In genomic region chr7:151503902-151504714, GRCh38 we compare ENCODE assay signal across 11 cellular contexts. TPM values are rescaled to one million over a fixed set of nuclear protein-coding genes. Genes with fewer than 3 reads are reported as not detected.
DNase-seq lines count a peak whose midpoint lies in the region; ATAC-seq and TF ChIP-seq lines count a peak whose summit lies in the region.
"Had no signal": no experiment of that assay in that cellular context is flagged by ENCODE, and none has a peak within 500 bp of the region (broad histone marks: within the 10 kb centered on the region; RNA-seq: fewer than 3 reads in every experiment).

No MANE protein-coding gene starts in this region.

- H3K27me3 ChIP-seq in BJ (ENCODE audit: control insufficient read depth, insufficient read depth, low read length) (no peaks in the 10 kb centered on the region), esophagus squamous epithelium (no peaks in the 10 kb centered on the region), osteoblast (ENCODE audit: insufficient read depth, low read length) (no peaks in the 10 kb centered on the region), neural progenitor cell (no peaks in the 10 kb centered on the region)
- H3K27me3 ChIP-seq: ovary had no signal

- H3K36me3 ChIP-seq in BJ (ENCODE audit: control insufficient read depth, insufficient read depth, low read length) (no peaks in the 10 kb centered on the region), esophagus squamous epithelium (peaks cover 0 to 2% (median 0%) of the 10 kb centered on the region in 3 donors), osteoblast (ENCODE audit: insufficient read depth, low read length) (no peaks in the 10 kb centered on the region), neural progenitor cell (no peaks in the 10 kb centered on the region)
- H3K36me3 ChIP-seq: ovary had no signal

- H3K79me2 ChIP-seq in osteoblast (ENCODE audit: insufficient read depth, low read length) = peaks cover 97% of the 10 kb centered on the region
- peaks cover 100% of the 10 kb centered on the region for H3K79me2 ChIP-seq in neural progenitor cell (ENCODE audit: low read depth)

- H4K20me1 ChIP-seq in osteoblast (ENCODE audit: insufficient read depth, low read length) = peaks cover 62% of the 10 kb centered on the region
- H4K20me1 ChIP-seq in neural progenitor cell (ENCODE audit: low read depth) = peaks cover 92% of the 10 kb centered on the region

- TF ChIP-seq CTCF in BJ (IDR thresholded peaks at IDR 0.05; ENCODE audit: insufficient read depth, low read depth, low read length) = no peak
- TF ChIP-seq CTCF in esophagus squamous epithelium (IDR thresholded peaks at IDR 0.05) = no peak
- TF ChIP-seq CTCF in osteoblast (IDR thresholded peaks at IDR 0.05; ENCODE audit: extremely low read depth, low read depth, low read length) = no peak
- TF ChIP-seq CTCF in neural progenitor cell (IDR thresholded peaks at IDR 0.05) = no peak

- POLR2A ChIA-PET in BJ (lab: Charles Lee) = interaction anchor here (0.6 to 0.7 kb wide), 4 partner anchors 9 to 137 kb away, joined by 3 to 10 read pairs (median 3); no protein-coding TSS in a partner anchor

- H3K4me3 ChIP-seq in BJ (ENCODE audit: low read depth, low read length) = no peak overlapping the region
- no peak overlapping the region for H3K4me3 ChIP-seq in esophagus squamous epithelium
- H3K4me3 ChIP-seq in osteoblast (ENCODE audit: insufficient read depth, low read length) = no peak overlapping the region
- H3K4me3 ChIP-seq in neural progenitor cell = no peak overlapping the region
- H3K4me3 ChIP-seq: ovary had no signal

- no peak overlapping the region for H3K9ac ChIP-seq in neural progenitor cell

- intact Hi-C loops in esophagus squamous epithelium (cut with DNase I) = no loop called here

- H3K27ac Mint-ChIP-seq in neural progenitor cell = no peak overlapping the region

- CTCF ChIA-PET in BJ (lab: Yijun Ruan, JAX) = interaction anchor here (2.2 kb wide), 1 partner anchor 16 kb away, joined by 4 read pairs; the partner anchor contains the start of gene RHEB

- H3K4me3 Mint-ChIP-seq in neural progenitor cell = no peak overlapping the region

- WGBS in esophagus squamous epithelium, 2 donors = 60 to 70% methylated on average over 6 to 7 of the region's 7 CpGs

- peak overlapping the region in 3 of 4 donors; percentile 44 to 68 (median 68) for H3K27ac ChIP-seq in esophagus squamous epithelium
- H3K27ac ChIP-seq in osteoblast (ENCODE audit: low read depth, low read length) = peak overlapping the region; percentile 40
- no peak overlapping the region for H3K27ac ChIP-seq in neural progenitor cell
- H3K27ac ChIP-seq: ovary had no signal

- peaks cover 49% of the 10 kb centered on the region for H3K9me3 Mint-ChIP-seq in neural progenitor cell

- peaks cover 9% of the 10 kb centered on the region for H3F3A ChIP-seq in neural progenitor cell (ENCODE audit: low read depth)

- H3K27me3 Mint-ChIP-seq in neural progenitor cell (ENCODE audit: insufficient read depth, low read depth) = no peaks in the 10 kb centered on the region

- H2AFZ ChIP-seq in osteoblast (ENCODE audit: low read length) (no peak overlapping the region), neural progenitor cell (replicated peaks) (no peak overlapping the region)

- H3K4me1 Mint-ChIP-seq in neural progenitor cell = no peaks in the 10 kb centered on the region

- no peaks in the 10 kb centered on the region for H3K9me3 ChIP-seq in esophagus squamous epithelium
- no peaks in the 10 kb centered on the region for H3K9me3 ChIP-seq in osteoblast (ENCODE audit: low read depth, low read length)
- H3K9me3 ChIP-seq in neural progenitor cell (ENCODE audit: low read depth) = no peaks in the 10 kb centered on the region
- H3K9me3 ChIP-seq: ovary had no signal

- H3K4me1 ChIP-seq in esophagus squamous epithelium (peaks cover 6 to 68% (median 30%) of the 10 kb centered on the region in 3 donors), osteoblast (ENCODE audit: insufficient read depth, low read length) (peaks cover 17% of the 10 kb centered on the region), neural progenitor cell (peaks cover 18% of the 10 kb centered on the region)

- DNase-seq in BJ (ENCODE audit: low read depth) = peak; percentile 68
- peak; percentile 88 for DNase-seq in NCI-H460 (ENCODE audit: extremely low read depth, low read depth)
- DNase-seq in esophagus squamous epithelium (lab: John Stamatoyannopoulos, UW) = no peak
- DNase-seq in osteoblast (ENCODE audit: insufficient read length, low spot score, missing footprints) = no peak
- DNase-seq in NCI-H2029 (lab: John Stamatoyannopoulos, UW) = no peak
- no peak for DNase-seq in neural progenitor cell (ENCODE audit: low spot score)
- DNase-seq: activated CD4-positive, alpha-beta T cell treated with anti-CD3 and anti-CD28 coated beads for 1 hour; NCI-H2107 had no signal

- H3K4me2 ChIP-seq in osteoblast (ENCODE audit: insufficient read depth, low read length) (peak overlapping the region; percentile 58), neural progenitor cell (no peak overlapping the region)

- ATAC-seq in HG03175 (IDR thresholded peaks at IDR 0.05; ENCODE audit: unreplicated experiment) (no peak), HG02623 (IDR thresholded peaks at IDR 0.05; ENCODE audit: unreplicated experiment) (no peak)

- no peak for TF ChIP-seq POLR2A in esophagus squamous epithelium (IDR thresholded peaks at IDR 0.05)

- peaks cover 51% of the 10 kb centered on the region for H3K36me3 Mint-ChIP-seq in neural progenitor cell

RNA-seq across cellular contexts. Expression of gene RHEB, which starts 15.6 kb away (rescaled TPM):
- polyA plus RNA-seq in BJ (2011; rRNA removed) = 45.4 and 97.8 TPM in 2 replicates
- polyA minus RNA-seq in BJ (2011; rRNA and poly(A)+ RNA removed) = 13.0 and 16.3 TPM in 2 replicates
- 207 and 238 TPM in 2 replicates for total RNA-seq in NCI-H460 (2014; rRNA removed; shearing (Covaris generic))
- polyA plus RNA-seq in NCI-H460 (2014; cell fraction: nucleus; rRNA removed) = 106 and 129 TPM in 2 replicates
- 10 to 100 TPM; 37.1 to 82.6 (median 54.4) TPM for total RNA-seq in esophagus squamous epithelium
- 63.4 and 77.8 TPM in 2 replicates for total RNA-seq in osteoblast
- 94.2 and 225 TPM in 2 replicates for total RNA-seq in neural progenitor cell (ENCODE audit: low replicate concordance)

Comparison
In these comparisons a context has a peak if more than half of its experiments do, and no peak if none do; other contexts are left out.
1. DNase-seq: peak in BJ (single experiment) and NCI-H460 (single experiment); none in esophagus squamous epithelium (single experiment), osteoblast (single experiment), NCI-H2029 (single experiment) and neural progenitor cell (single experiment).